8 cellular contexts compared by ENCODE assay signal in the genomic region with DNA sequence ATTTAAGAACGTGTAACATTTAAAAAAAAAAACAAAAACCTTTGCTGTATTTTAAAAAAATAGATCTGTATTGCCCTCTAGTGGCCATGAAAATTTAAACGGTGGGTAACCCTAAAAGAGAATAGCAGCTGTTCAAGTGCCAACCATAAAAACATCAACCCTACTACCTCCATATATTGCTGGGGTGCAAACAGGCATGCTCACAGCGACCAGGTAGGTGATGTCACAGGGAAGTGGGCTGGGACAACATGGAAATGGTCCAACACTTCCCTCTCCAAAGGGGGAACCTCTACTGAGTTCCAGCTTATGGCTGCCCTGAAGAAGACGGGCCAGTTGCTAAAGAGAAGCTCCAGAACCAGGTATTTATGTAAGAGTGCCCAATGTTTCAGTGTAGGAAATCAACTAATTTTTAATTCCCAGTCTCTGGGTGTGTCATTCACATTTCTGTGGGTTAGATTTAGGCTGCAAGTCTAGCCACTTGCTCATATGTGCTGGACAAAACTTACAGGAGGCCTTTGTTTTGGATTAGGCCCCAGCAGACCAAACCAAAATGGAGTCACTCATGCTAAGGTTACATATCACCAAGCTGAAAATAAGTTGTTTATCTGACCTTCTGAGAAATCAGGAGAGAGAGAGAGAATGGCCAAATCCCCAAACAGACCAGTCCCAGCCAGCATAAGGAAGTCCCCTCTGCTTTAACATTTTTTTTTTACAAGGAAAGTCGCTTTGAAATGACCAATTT. TPM values are rescaled to one million over a fixed set of nuclear protein-coding genes. Genes with fewer than 3 reads are reported as not detected.
A peak's percentile ranks its signal among the peaks of the same experiment; 100 is the strongest.
DNase-seq lines count a peak whose midpoint lies in the region; ATAC-seq and TF ChIP-seq lines count a peak whose summit lies in the region.

No MANE protein-coding gene starts in this region.

- no CpG with 5 or more reads among the region's 5 CpGs for WGBS in mesendoderm (ENCODE audit: extremely low coverage, insufficient coverage, low lambda C conversion rate)
- 31% methylated on average over 5 of the region's 5 CpGs for WGBS in aorta, 2 donors

- H3K27ac Mint-ChIP-seq in MCF 10A (ENCODE audit: low read depth, unreplicated experiment), result no peak overlapping the region
- no peak overlapping the region for H3K27ac Mint-ChIP-seq in activated CD8-positive, alpha-beta memory T cell treated with anti-CD3 and anti-CD28 coated beads, Interleukin-2, amount 10 ng/mL, durations not matched to agents 7 days and 5 days

- ATAC-seq in GM18909 (IDR thresholded peaks at IDR 0.05; ENCODE audit: poor library complexity, unreplicated experiment) (no peak), aorta (ENCODE audit: low FRiP score) (no peak)
- ATAC-seq in activated CD8-positive, alpha-beta memory T cell treated with anti-CD3 and anti-CD28 coated beads, Interleukin-2, amount 10 ng/mL, durations not matched to agents 7 days and 5 days, result no peak

- no TSS peak for BruUV-seq in MCF 10A (replicated peaks; lab: Mats Ljungman, UMichigan)

- no peak overlapping the region for H2BK5ac ChIP-seq in mesendoderm (ENCODE audit: low read length)

- CTCF ChIA-PET in MCF 10A (lab: Yijun Ruan, JAX), result interaction anchor here (0.5 to 3.3 kb wide), 47 partner anchors 9 to 1936 kb away, joined by 3 to 19 read pairs (median 4); no protein-coding TSS in a partner anchor
- CTCF ChIA-PET in activated CD8-positive, alpha-beta memory T cell treated with anti-CD3 and anti-CD28 coated beads, Interleukin-2, amount 10 ng/mL, durations not matched to agents 7 days and 5 days (lab: Charles Lee), result interaction anchor here (0.7 to 2.5 kb wide), 9 partner anchors 8 to 531 kb away, joined by 3 to 13 read pairs (median 4); a partner anchor contains a TSS

- H3K79me1 ChIP-seq in mesendoderm (ENCODE audit: low read length), result no peaks in the 10 kb centered on the region

- peak; percentile 3 to 6 for DNase-seq in stimulated activated CD4-positive, alpha-beta T cell treated with anti-CD3 and anti-CD28 coated beads, Interleukin-2, amount 100 ng/mL, for 48 hours
- no peak for DNase-seq in stimulated activated CD4-positive, alpha-beta T cell treated with anti-CD3 and anti-CD28 coated beads, Interleukin-4, amount 100 ng/mL, for 24 hours
- DNase-seq in NCI-H2107 treated with DMSO at 0.1 percent for 48 hours (lab: John Stamatoyannopoulos, UW; ENCODE audit: unreplicated experiment), result peak; percentile 66
- DNase-seq in MCF 10A (ENCODE audit: unreplicated experiment), result peak; percentile 46
- DNase-seq in mesendoderm, result peak; percentile 46
- no peak for DNase-seq in activated CD8-positive, alpha-beta memory T cell treated with anti-CD3 and anti-CD28 coated beads, Interleukin-2, amount 10 ng/mL, durations not matched to agents 7 days and 5 days
- DNase-seq in aorta, result no peak

- POLR2A ChIA-PET in MCF 10A (lab: Yijun Ruan, JAX), result interaction anchor here (1.2 kb wide), 1 partner anchor 73 kb away, joined by 6 read pairs; no protein-coding TSS in a partner anchor

- H3K36me3 Mint-ChIP-seq in MCF 10A (ENCODE audit: insufficient read depth, unreplicated experiment), result no peaks in the 10 kb centered on the region
- H3K36me3 Mint-ChIP-seq in activated CD8-positive, alpha-beta memory T cell treated with anti-CD3 and anti-CD28 coated beads, Interleukin-2, amount 10 ng/mL, durations not matched to agents 7 days and 5 days, result peaks cover 2% of the 10 kb centered on the region

- H3K56ac ChIP-seq in mesendoderm (ENCODE audit: low read length), result no peak overlapping the region

- TF ChIP-seq CTCF in MCF 10A (IDR thresholded peaks at IDR 0.05; ENCODE audit: unreplicated experiment), result peak; percentile 45

- H3K4me3 Mint-ChIP-seq in MCF 10A (ENCODE audit: unreplicated experiment), result no peak overlapping the region
- H3K4me3 Mint-ChIP-seq in activated CD8-positive, alpha-beta memory T cell treated with anti-CD3 and anti-CD28 coated beads, Interleukin-2, amount 10 ng/mL, durations not matched to agents 7 days and 5 days, result no peak overlapping the region

- H3K4me2 ChIP-seq in mesendoderm (ENCODE audit: low read length), result no peak overlapping the region

- no peak overlapping the region for H2AK5ac ChIP-seq in mesendoderm (ENCODE audit: low read length)

- no peak overlapping the region for H3K4ac ChIP-seq in mesendoderm (ENCODE audit: low read depth, low read length)

- no peak overlapping the region for H3K4me3 ChIP-seq in mesendoderm (ENCODE audit: low read length)
- H3K4me3 ChIP-seq in aorta (ENCODE audit: low read length in 2 of 2), result no peak overlapping the region

- no peaks in the 10 kb centered on the region for H3K9me3 ChIP-seq in aorta (ENCODE audit: control insufficient read depth, low read length)

- H3K4me1 Mint-ChIP-seq in MCF 10A (ENCODE audit: insufficient read depth, unreplicated experiment), result no peaks in the 10 kb centered on the region
- no peaks in the 10 kb centered on the region for H3K4me1 Mint-ChIP-seq in activated CD8-positive, alpha-beta memory T cell treated with anti-CD3 and anti-CD28 coated beads, Interleukin-2, amount 10 ng/mL, durations not matched to agents 7 days and 5 days

- H3K18ac ChIP-seq in mesendoderm (ENCODE audit: low read length), result no peak overlapping the region

- H3K4me1 ChIP-seq in mesendoderm (ENCODE audit: control insufficient read depth, low read depth, low read length) (peaks cover 2% of the 10 kb centered on the region), aorta (ENCODE audit: control insufficient read depth in 1 of 2, insufficient read depth in 2 of 2, low read length in 2 of 2) (no peaks in the 10 kb centered on the region)

- no peak overlapping the region for H2BK120ac ChIP-seq in mesendoderm (ENCODE audit: low read depth, low read length)

- intact Hi-C loops in MCF 10A (cut with micrococcal nuclease), result loop anchor here (2.0 kb wide), 1 partner anchor 211 kb away; no protein-coding TSS in a partner anchor
- intact Hi-C loops in aorta (cut with DNase I), result no loop called here

- H3K27ac ChIP-seq in mesendoderm (ENCODE audit: low read depth, low read length) (no peak overlapping the region), aorta (ENCODE audit: low read depth in 1 of 2, low read length in 2 of 2) (no peak overlapping the region)

- H3K9ac ChIP-seq in mesendoderm (ENCODE audit: low read length), result no peak overlapping the region

- no peaks in the 10 kb centered on the region for H3K36me3 ChIP-seq in mesendoderm (ENCODE audit: control insufficient read depth, insufficient read depth, low read length)
- H3K36me3 ChIP-seq in aorta (ENCODE audit: control insufficient read depth in 1 of 2, insufficient read depth in 2 of 2, low read length in 1 of 2), result no peaks in the 10 kb centered on the region

- H3K27me3 Mint-ChIP-seq in MCF 10A (ENCODE audit: insufficient read depth, unreplicated experiment), result no peaks in the 10 kb centered on the region
- H3K27me3 Mint-ChIP-seq in activated CD8-positive, alpha-beta memory T cell treated with anti-CD3 and anti-CD28 coated beads, Interleukin-2, amount 10 ng/mL, durations not matched to agents 7 days and 5 days, result peaks cover 26% of the 10 kb centered on the region

- H3K79me2 ChIP-seq in mesendoderm (ENCODE audit: control insufficient read depth, insufficient read depth, low read length), result no peaks in the 10 kb centered on the region

- H3K9me3 Mint-ChIP-seq in MCF 10A (ENCODE audit: unreplicated experiment), result no peaks in the 10 kb centered on the region
- H3K9me3 Mint-ChIP-seq in activated CD8-positive, alpha-beta memory T cell treated with anti-CD3 and anti-CD28 coated beads, Interleukin-2, amount 10 ng/mL, durations not matched to agents 7 days and 5 days (ENCODE audit: low read depth), result peaks cover 2% of the 10 kb centered on the region

- H3K27me3 ChIP-seq in mesendoderm (ENCODE audit: insufficient read depth, low read length, poor library complexity) (no peaks in the 10 kb centered on the region), aorta (ENCODE audit: control insufficient read depth in 1 of 2, insufficient read depth in 2 of 2, low read length in 1 of 2) (no peaks in the 10 kb centered on the region)

- no peak overlapping the region for H2BK15ac ChIP-seq in mesendoderm (replicated peaks; ENCODE audit: low read depth)

- no peak overlapping the region for H4K8ac ChIP-seq in mesendoderm (ENCODE audit: low read depth, low read length)

- no peak overlapping the region for H3K23ac ChIP-seq in mesendoderm (ENCODE audit: low read length)

- H4K5ac ChIP-seq in mesendoderm (ENCODE audit: low read length), result no peak overlapping the region

RNA-seq across cellular contexts. Expression of a gene that starts 54.5 kb away (rescaled TPM):
- total RNA-seq in MCF 10A (2022) (7.8 and 18.7 TPM in 2 replicates), aorta (under 1 TPM; 0.42 to 0.52 TPM)
- 48.5 TPM for polyA plus RNA-seq in mesendoderm (2013, experiment 1 of 2)
- polyA plus RNA-seq in mesendoderm (2013, experiment 2 of 2), result 46.9 TPM
- 10 to 100 TPM; 45.6 to 47.5 TPM for total RNA-seq in activated CD8-positive, alpha-beta memory T cell treated with anti-CD3 and anti-CD28 coated beads, Interleukin-2, amount 10 ng/mL, durations not matched to agents 7 days and 5 days
- not detected for polyA plus RNA-seq in aorta

Comparison
In these comparisons a context has a peak if more than half of its experiments do, and no peak if none do; other contexts are left out.
1. DNase-seq: peak in stimulated activated CD4-positive, alpha-beta T cell treated with anti-CD3 and anti-CD28 coated beads, Interleukin-2, amount 100 ng/mL, for 48 hours (2 of 2), NCI-H2107 treated with DMSO at 0.1 percent for 48 hours (single experiment), MCF 10A (single experiment) and mesendoderm (single experiment); none in stimulated activated CD4-positive, alpha-beta T cell treated with anti-CD3 and anti-CD28 coated beads, Interleukin-4, amount 100 ng/mL, for 24 hours (single experiment), activated CD8-positive, alpha-beta memory T cell treated with anti-CD3 and anti-CD28 coated beads, Interleukin-2, amount 10 ng/mL, durations not matched to agents 7 days and 5 days (single experiment) and aorta (0 of 2).